23 cellular contexts compared by ENCODE assay signal in the genomic region with DNA sequence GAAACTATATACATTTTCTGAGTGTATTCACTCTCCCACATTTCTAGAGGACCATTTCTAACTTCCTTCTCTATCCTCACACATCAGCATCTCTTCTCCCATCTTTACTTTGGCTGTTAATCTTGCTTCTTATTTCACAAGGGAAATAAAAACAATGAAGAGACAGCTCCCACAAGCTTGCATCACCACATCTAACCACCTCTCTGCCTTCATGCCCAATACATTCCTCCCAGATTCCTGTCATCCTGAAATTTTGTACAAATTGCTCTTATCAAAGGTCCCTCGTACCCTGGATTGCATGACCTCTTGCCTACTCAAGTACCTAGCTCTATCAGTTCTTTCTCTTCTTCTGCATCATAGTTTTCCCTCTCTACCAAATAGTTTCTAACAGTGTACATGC.
DNase-seq lines count a peak whose midpoint lies in the region; ATAC-seq and TF ChIP-seq lines count a peak whose summit lies in the region.
"Had no signal": no experiment of that assay in that cellular context is flagged by ENCODE, and none has a peak within 500 bp of the region (broad histone marks: within the 10 kb centered on the region; RNA-seq: fewer than 3 reads in every experiment).

No MANE protein-coding gene starts in this region.

- TF ChIP-seq CTCF in choroid plexus epithelial cell (conservative IDR thresholded peaks at IDR 0.05; ENCODE audit: low read depth, low read length), result no peak

- H3K27me3 ChIP-seq in adipocyte (replicated peaks; ENCODE audit: control insufficient read depth, insufficient read depth, low read length) (no peaks in the 10 kb centered on the region), SJCRH30 (no peaks in the 10 kb centered on the region)
- H3K27me3 ChIP-seq: BE2C, BLaER1 had no signal

- H3K4me1 ChIP-seq in adipocyte (ENCODE audit: control insufficient read depth, insufficient read depth, low read length), result peaks cover 14% of the 10 kb centered on the region
- H3K4me1 ChIP-seq in SJCRH30, result peaks cover 2% of the 10 kb centered on the region
- H3K4me1 ChIP-seq: BE2C, BLaER1 had no signal

- peaks cover 2% of the 10 kb centered on the region for H3K27me3 Mint-ChIP-seq in stimulated activated memory B cell treated with anti-CD40 and anti-IgM and Interleukin-4, amounts not matched to agents 10 μg/mL and 1 μg/mL and 100 μg/mL, for 72 hours

- H3K36me3 ChIP-seq in adipocyte (ENCODE audit: control insufficient read depth, insufficient read depth, low read length, severe bottlenecking) (no peaks in the 10 kb centered on the region), SJCRH30 (no peaks in the 10 kb centered on the region)
- H3K36me3 ChIP-seq: BE2C, BLaER1 had no signal

- H3K4me3 ChIP-seq in adipocyte (ENCODE audit: low read length) (no peak overlapping the region), choroid plexus epithelial cell (ENCODE audit: low read depth, low read length) (no peak overlapping the region), SJCRH30 (no peak overlapping the region)
- H3K4me3 ChIP-seq: BLaER1, GM12878 had no signal

- H3K9me3 ChIP-seq in adipocyte (ENCODE audit: control insufficient read depth, low read length) (no peaks in the 10 kb centered on the region), SJCRH30 (replicated peaks) (no peaks in the 10 kb centered on the region)
- H3K9me3 ChIP-seq: BE2C, BLaER1 had no signal

- ATAC-seq in stimulated activated memory B cell treated with anti-CD40 and anti-IgM and Interleukin-4, amounts not matched to agents 10 μg/mL and 1 μg/mL and 100 μg/mL, for 72 hours, result no peak
- ATAC-seq: GM12878 had no signal

- DNase-seq in adipocyte (ENCODE audit: low read depth), result peak; percentile 14
- peak; percentile 45 for DNase-seq in choroid plexus epithelial cell (ENCODE audit: low read depth)
- DNase-seq in kidney glomerular epithelial cell (lab: John Stamatoyannopoulos, UW), result peak; percentile 1
- no peak for DNase-seq in NCI-H1694 (lab: John Stamatoyannopoulos, UW)
- DNase-seq in SJCRH30, result no peak
- DNase-seq: 8988T; ACHN; BE2C; C1 segment of cervical spinal cord; CD4-positive, alpha-beta memory T cell; CD4-positive, CD25-positive, alpha-beta regulatory T cell; CD8-positive, alpha-beta memory T cell; COR-L47; DMS 273 treated with DMSO at 0.1 percent for 48 hours; DMS53; DMS79; DND-41; EL; GDM1 had no signal

- no peak overlapping the region for H3K27ac Mint-ChIP-seq in stimulated activated memory B cell treated with anti-CD40 and anti-IgM and Interleukin-4, amounts not matched to agents 10 μg/mL and 1 μg/mL and 100 μg/mL, for 72 hours
- H3K27ac Mint-ChIP-seq: CD14-positive monocyte; CD4-positive, alpha-beta memory T cell; CD4-positive, CD25-positive, alpha-beta regulatory T cell; CD8-positive, alpha-beta memory T cell had no signal

- no peaks in the 10 kb centered on the region for H3K36me3 Mint-ChIP-seq in stimulated activated memory B cell treated with anti-CD40 and anti-IgM and Interleukin-4, amounts not matched to agents 10 μg/mL and 1 μg/mL and 100 μg/mL, for 72 hours
- H3K36me3 Mint-ChIP-seq: CD14-positive monocyte; CD4-positive, alpha-beta memory T cell; CD4-positive, CD25-positive, alpha-beta regulatory T cell; CD8-positive, alpha-beta memory T cell had no signal

- H3K27ac ChIP-seq in SJCRH30, result no peak overlapping the region
- H3K27ac ChIP-seq: BLaER1 had no signal

- no peaks in the 10 kb centered on the region for H3K4me1 Mint-ChIP-seq in stimulated activated memory B cell treated with anti-CD40 and anti-IgM and Interleukin-4, amounts not matched to agents 10 μg/mL and 1 μg/mL and 100 μg/mL, for 72 hours
- H3K4me1 Mint-ChIP-seq: CD14-positive monocyte; CD4-positive, alpha-beta memory T cell; CD4-positive, CD25-positive, alpha-beta regulatory T cell; CD8-positive, alpha-beta memory T cell had no signal

- no peak overlapping the region for H3K4me3 Mint-ChIP-seq in stimulated activated memory B cell treated with anti-CD40 and anti-IgM and Interleukin-4, amounts not matched to agents 10 μg/mL and 1 μg/mL and 100 μg/mL, for 72 hours
- H3K4me3 Mint-ChIP-seq: CD14-positive monocyte; CD4-positive, alpha-beta memory T cell; CD4-positive, CD25-positive, alpha-beta regulatory T cell; CD8-positive, alpha-beta memory T cell had no signal

- no peaks in the 10 kb centered on the region for H3K9me3 Mint-ChIP-seq in stimulated activated memory B cell treated with anti-CD40 and anti-IgM and Interleukin-4, amounts not matched to agents 10 μg/mL and 1 μg/mL and 100 μg/mL, for 72 hours
- H3K9me3 Mint-ChIP-seq: CD14-positive monocyte; CD4-positive, alpha-beta memory T cell; CD4-positive, CD25-positive, alpha-beta regulatory T cell; CD8-positive, alpha-beta memory T cell had no signal

- no peak overlapping the region for H3K9ac ChIP-seq in adipocyte (ENCODE audit: low read length)
- H3K9ac ChIP-seq: BLaER1 had no signal

Comparison
In these comparisons a context has a peak if more than half of its experiments do, and no peak if none do; other contexts are left out.
1. DNase-seq: peak in adipocyte (single experiment), choroid plexus epithelial cell (single experiment) and kidney glomerular epithelial cell (single experiment); none in NCI-H1694 (single experiment) and SJCRH30 (0 of 2).